ENCODE assay signal across 1 cellular context in the genomic region with DNA sequence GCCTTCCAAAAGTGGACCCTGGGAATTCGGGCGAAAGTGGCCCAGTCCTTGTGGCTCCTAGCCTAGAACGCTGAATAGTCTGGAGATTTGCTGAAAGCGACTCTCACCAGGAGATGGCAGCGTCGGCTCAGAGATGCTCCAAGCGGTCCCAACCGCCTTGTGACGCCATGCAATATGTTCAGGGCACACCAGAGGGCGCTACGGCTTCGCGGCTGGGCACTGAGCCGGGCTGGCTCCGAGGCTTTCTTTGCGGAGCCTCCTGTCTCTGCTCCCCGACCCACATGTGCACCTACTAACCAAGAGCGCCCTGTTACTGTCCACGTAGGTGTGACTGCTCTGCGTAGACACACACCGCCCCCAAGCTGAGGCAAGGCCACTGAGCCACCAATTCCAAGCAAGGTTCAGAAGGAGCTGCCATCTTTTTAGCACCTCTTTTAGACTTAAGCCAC.
TF ChIP-seq lines count a peak whose summit lies in the region.

No MANE protein-coding gene starts in this region.

TF ChIP-seq in IMR-90, 13 proteins besides CTCF, POLR2A, EP300 and RAD21:
- TF ChIP-seq, protein P1, sequence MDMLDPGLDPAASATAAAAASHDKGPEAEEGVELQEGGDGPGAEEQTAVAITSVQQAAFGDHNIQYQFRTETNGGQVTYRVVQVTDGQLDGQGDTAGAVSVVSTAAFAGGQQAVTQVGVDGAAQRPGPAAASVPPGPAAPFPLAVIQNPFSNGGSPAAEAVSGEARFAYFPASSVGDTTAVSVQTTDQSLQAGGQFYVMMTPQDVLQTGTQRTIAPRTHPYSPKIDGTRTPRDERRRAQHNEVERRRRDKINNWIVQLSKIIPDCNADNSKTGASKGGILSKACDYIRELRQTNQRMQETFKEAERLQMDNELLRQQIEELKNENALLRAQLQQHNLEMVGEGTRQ (IDR thresholded peaks at IDR 0.05; ENCODE audit: low read depth, low read length): peak; percentile 24; the same call in 1 of the 2 replicates
- TF ChIP-seq MXI1 (IDR thresholded peaks at IDR 0.05; ENCODE audit: borderline replicate concordance, low read depth, low read length) (0 out of 2 replicates have a peak, but pooled peaks have one; percentile 41), SMC3 (IDR thresholded peaks at IDR 0.05; ENCODE audit: low read depth, low read length) (peak; percentile 100), NFE2L2 (IDR thresholded peaks at IDR 0.05; ENCODE audit: low read depth, low read length) (no peak), RFX5 (IDR thresholded peaks at IDR 0.05; ENCODE audit: low read depth, low read length) (no peak), MAFK (IDR thresholded peaks at IDR 0.05; ENCODE audit: low read depth, low read length) (no peak; the same call in 1 of the 2 replicates), CEBPB (IDR thresholded peaks at IDR 0.05; ENCODE audit: low read depth, low read length) (peak; percentile 45; the same call in 1 of the 2 replicates), CHD1 (IDR thresholded peaks at IDR 0.05; ENCODE audit: low read depth, low read length) (peak; percentile 66; the same call in 1 of the 2 replicates), BHLHE40 (IDR thresholded peaks at IDR 0.05; ENCODE audit: low read depth, low read length) (no peak), FOS (IDR thresholded peaks at IDR 0.05; ENCODE audit: low read depth, low read length) (no peak), RCOR1 (IDR thresholded peaks at IDR 0.05; ENCODE audit: insufficient replicate concordance, low read length) (no peak), MAZ (IDR thresholded peaks at IDR 0.05; ENCODE audit: borderline replicate concordance, low read depth, low read length) (peak; percentile 50; the same call in 1 of the 2 replicates)
- TF ChIP-seq, protein P2, sequence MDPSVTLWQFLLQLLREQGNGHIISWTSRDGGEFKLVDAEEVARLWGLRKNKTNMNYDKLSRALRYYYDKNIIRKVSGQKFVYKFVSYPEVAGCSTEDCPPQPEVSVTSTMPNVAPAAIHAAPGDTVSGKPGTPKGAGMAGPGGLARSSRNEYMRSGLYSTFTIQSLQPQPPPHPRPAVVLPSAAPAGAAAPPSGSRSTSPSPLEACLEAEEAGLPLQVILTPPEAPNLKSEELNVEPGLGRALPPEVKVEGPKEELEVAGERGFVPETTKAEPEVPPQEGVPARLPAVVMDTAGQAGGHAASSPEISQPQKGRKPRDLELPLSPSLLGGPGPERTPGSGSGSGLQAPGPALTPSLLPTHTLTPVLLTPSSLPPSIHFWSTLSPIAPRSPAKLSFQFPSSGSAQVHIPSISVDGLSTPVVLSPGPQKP (IDR thresholded peaks at IDR 0.05; ENCODE audit: borderline replicate concordance, low read depth, low read length): no peak
